ENCODE assay signal across 8 cellular contexts in the genomic region with DNA sequence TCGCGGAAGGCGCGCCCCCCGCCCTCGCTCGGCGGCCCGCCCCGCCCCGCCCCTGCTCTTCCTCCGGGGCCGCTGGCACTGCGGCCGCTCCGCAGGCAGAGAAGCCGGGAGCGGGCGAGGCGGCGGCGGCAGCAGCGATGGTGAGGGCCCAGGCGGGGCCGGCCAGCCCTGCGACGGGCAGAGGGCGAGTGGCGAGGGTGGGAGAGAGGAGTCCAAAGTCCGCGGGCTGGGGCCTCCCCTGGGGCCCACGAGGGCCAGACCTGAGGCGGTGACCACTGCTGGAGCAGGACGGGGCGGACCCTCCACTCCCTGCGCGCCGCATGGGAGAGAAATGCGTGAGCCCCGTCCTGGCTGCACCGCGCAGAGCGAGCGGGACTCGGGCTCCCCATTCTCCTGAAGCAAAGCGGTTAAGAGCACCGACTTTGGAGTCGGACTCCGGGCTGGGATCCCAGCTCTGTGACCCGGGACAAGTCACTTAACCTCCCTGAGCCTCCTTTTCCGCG. TPM values are rescaled to one million over a fixed set of nuclear protein-coding genes. Genes with fewer than 3 reads are reported as not detected.
A peak's percentile ranks its signal among the peaks of the same experiment; 100 is the strongest.
DNase-seq lines count a peak whose midpoint lies in the region; ATAC-seq and TF ChIP-seq lines count a peak whose summit lies in the region.

A gene with protein sequence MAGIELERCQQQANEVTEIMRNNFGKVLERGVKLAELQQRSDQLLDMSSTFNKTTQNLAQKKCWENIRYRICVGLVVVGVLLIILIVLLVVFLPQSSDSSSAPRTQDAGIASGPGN (plus strand): TSS at position 78 of the 503 bp plus-strand sequence. CDS start 60 bp downstream, at position 138.

- H3K27me3 Mint-ChIP-seq in activated T-cell treated with anti-CD3 and anti-CD28 coated beads, Interleukin-2, amount 50 U/mL, for 4 hours (ENCODE audit: low read depth), result no peaks in the 10 kb centered on the region
- peaks cover 4% of the 10 kb centered on the region for H3K27me3 Mint-ChIP-seq in osteocyte (ENCODE audit: unreplicated experiment)

- H3K27ac ChIP-seq in foreskin keratinocyte, result peak within 1 kb of the TSS; percentile 38

- peaks cover 54% of the 10 kb centered on the region for H3K4me1 Mint-ChIP-seq in activated T-cell treated with anti-CD3 and anti-CD28 coated beads, Interleukin-2, amount 50 U/mL, for 4 hours (ENCODE audit: low read depth)
- H3K4me1 Mint-ChIP-seq in osteocyte (ENCODE audit: unreplicated experiment), result peaks cover 35% of the 10 kb centered on the region

- H3K27me3 ChIP-seq in foreskin keratinocyte, result no peaks in the 10 kb centered on the region

- TF ChIP-seq CTCF in foreskin keratinocyte (conservative IDR thresholded peaks at IDR 0.05) (no peak), osteocyte (IDR thresholded peaks at IDR 0.05) (no peak)

- H3K4me3 Mint-ChIP-seq in activated T-cell treated with anti-CD3 and anti-CD28 coated beads, Interleukin-2, amount 50 U/mL, for 4 hours, result peak within 1 kb of the TSS; percentile 84
- H3K4me3 Mint-ChIP-seq in osteocyte (ENCODE audit: unreplicated experiment), result no peak within 1 kb of the TSS

- H3K9me3 Mint-ChIP-seq in activated T-cell treated with anti-CD3 and anti-CD28 coated beads, Interleukin-2, amount 50 U/mL, for 4 hours, result no peaks in the 10 kb centered on the region
- no peaks in the 10 kb centered on the region for H3K9me3 Mint-ChIP-seq in osteocyte (ENCODE audit: unreplicated experiment)

- peaks cover 12% of the 10 kb centered on the region for H3K36me3 Mint-ChIP-seq in activated T-cell treated with anti-CD3 and anti-CD28 coated beads, Interleukin-2, amount 50 U/mL, for 4 hours (ENCODE audit: insufficient read depth)
- no peaks in the 10 kb centered on the region for H3K36me3 Mint-ChIP-seq in osteocyte (ENCODE audit: unreplicated experiment)

- peak within 1 kb of the TSS; percentile 32 for H3K27ac Mint-ChIP-seq in osteocyte (ENCODE audit: unreplicated experiment)

- DNase-seq in activated T-cell treated with anti-CD3 and anti-CD28 coated beads, Interleukin-2, amount 50 U/mL, for 4 hours, result peak; percentile 30
- DNase-seq in foreskin keratinocyte (no peak), osteocyte (ENCODE audit: extremely low spot score, unreplicated experiment) (no peak), OCI-M1 (lab: John Stamatoyannopoulos, UW) (no peak)

- ATAC-seq in GM18867 (IDR thresholded peaks at IDR 0.05; ENCODE audit: unreplicated experiment) (peak; percentile 37), HG03095 (IDR thresholded peaks at IDR 0.05; ENCODE audit: unreplicated experiment) (peak; percentile 57), foreskin keratinocyte (peak; percentile 3), HG03097 (IDR thresholded peaks at IDR 0.05; ENCODE audit: low FRiP score, unreplicated experiment) (no peak), GM21526 (IDR thresholded peaks at IDR 0.05; ENCODE audit: low FRiP score, unreplicated experiment) (no peak)
- ATAC-seq in activated T-cell treated with anti-CD3 and anti-CD28 coated beads, Interleukin-2, amount 50 U/mL, for 4 hours, result peak; percentile 59 to 61

- H3K4me1 ChIP-seq in foreskin keratinocyte, result peaks cover 14% of the 10 kb centered on the region

RNA-seq across cellular contexts. Expression of the gene that starts here (rescaled TPM):
- total RNA-seq in activated T-cell treated with anti-CD3 and anti-CD28 coated beads, Interleukin-2, amount 50 U/mL, for 4 hours, result 10 to 100 TPM in 1 of 3 donors, 1 to 10 TPM in 2; 7.3 to 12.1 (median 9.3) TPM
- 0.99 and 1.6 TPM in 2 replicates for total RNA-seq in foreskin keratinocyte
- 5.3 and 6.3 TPM in 2 replicates for polyA plus RNA-seq in foreskin keratinocyte
- total RNA-seq in osteocyte, result not detected in 2 replicates

Comparison
In these comparisons a context has a peak if more than half of its experiments do, and no peak if none do; other contexts are left out.
1. ATAC-seq: peak in GM18867 (single experiment), HG03095 (single experiment), activated T-cell treated with anti-CD3 and anti-CD28 coated beads, Interleukin-2, amount 50 U/mL, for 4 hours (2 of 2) and foreskin keratinocyte (single experiment); none in HG03097 (single experiment) and GM21526 (single experiment).